ENCODE assay signal across 8 cellular contexts in genomic region chr18:63316612-63317555, GRCh38. TPM values are rescaled to one million over a fixed set of nuclear protein-coding genes. Genes with fewer than 3 reads are reported as not detected.
A peak's percentile ranks its signal among the peaks of the same experiment; 100 is the strongest.
DNase-seq lines count a peak whose midpoint lies in the region; TF ChIP-seq lines count a peak whose summit lies in the region.

No MANE protein-coding gene starts in this region.

- H3K36me3 Mint-ChIP-seq in activated CD4-positive, alpha-beta T cell treated with anti-CD3 and anti-CD28 coated beads, Interleukin-2, amount 10 ng/mL, durations not matched to agents 7 days and 5 days (ENCODE audit: low read depth), result peaks cover 66% of the 10 kb centered on the region

- H3K9me3 Mint-ChIP-seq in activated CD4-positive, alpha-beta T cell treated with anti-CD3 and anti-CD28 coated beads, Interleukin-2, amount 10 ng/mL, durations not matched to agents 7 days and 5 days, result no peaks in the 10 kb centered on the region

- CTCF ChIA-PET in activated CD4-positive, alpha-beta T cell treated with anti-CD3 and anti-CD28 coated beads, Interleukin-2, amount 10 ng/mL, durations not matched to agents 7 days and 5 days (lab: Charles Lee), result interaction anchor here (0.9 to 3.4 kb wide), 25 partner anchors 10 to 301 kb away, joined by 3 to 37 read pairs (median 6); no protein-coding TSS in a partner anchor

- TF ChIP-seq POLR2A in esophagus muscularis mucosa (IDR thresholded peaks at IDR 0.05; ENCODE audit: low read depth), result no peak

- peak overlapping the region; percentile 69 to 92 (median 78) for H3K4me3 ChIP-seq in esophagus muscularis mucosa

- peak overlapping the region; percentile 88 to 93 (median 92) for H3K27ac ChIP-seq in esophagus muscularis mucosa (replicated peaks in 1 of 4)

- no peak for DNase-seq in activated CD4-positive, alpha-beta T cell treated with anti-CD3 and anti-CD28 coated beads, Interleukin-2, amount 10 ng/mL, durations not matched to agents 7 days and 5 days
- no peak for DNase-seq in activated CD4-positive, alpha-beta T cell treated with anti-CD3 and anti-CD28 coated beads for 48 hours
- DNase-seq in NCI-H1105 treated with DMSO at 0.1 percent for 48 hours (lab: John Stamatoyannopoulos, UW) (peak; percentile 36), esophagus muscularis mucosa (ENCODE audit: extremely low spot score) (no peak), superior temporal gyrus (ENCODE audit: extremely low spot score) (peak; percentile 71), SIG-M5 (lab: John Stamatoyannopoulos, UW) (no peak), AML-193 (lab: John Stamatoyannopoulos, UW) (no peak), NCI-H2029 (lab: John Stamatoyannopoulos, UW) (no peak)

- H3K4me3 Mint-ChIP-seq in activated CD4-positive, alpha-beta T cell treated with anti-CD3 and anti-CD28 coated beads, Interleukin-2, amount 10 ng/mL, durations not matched to agents 7 days and 5 days, result peak overlapping the region; percentile 99

- peak overlapping the region; percentile 89 for H3K27ac Mint-ChIP-seq in activated CD4-positive, alpha-beta T cell treated with anti-CD3 and anti-CD28 coated beads, Interleukin-2, amount 10 ng/mL, durations not matched to agents 7 days and 5 days

- H3K9me3 ChIP-seq in esophagus muscularis mucosa, result no peaks in the 10 kb centered on the region

- peaks cover 47% of the 10 kb centered on the region for H3K4me1 Mint-ChIP-seq in activated CD4-positive, alpha-beta T cell treated with anti-CD3 and anti-CD28 coated beads, Interleukin-2, amount 10 ng/mL, durations not matched to agents 7 days and 5 days

- H3K27me3 ChIP-seq in esophagus muscularis mucosa, result peaks cover 0 to 4% (median 0%) of the 10 kb centered on the region in 4 donors

- TF ChIP-seq CTCF in esophagus muscularis mucosa (IDR thresholded peaks at IDR 0.05), result no peak

- POLR2A ChIA-PET in activated CD4-positive, alpha-beta T cell treated with anti-CD3 and anti-CD28 coated beads, Interleukin-2, amount 10 ng/mL, durations not matched to agents 7 days and 5 days (lab: Charles Lee), result interaction anchor here (0.6 kb wide), 1 partner anchor 182 kb away, joined by 3 read pairs; no protein-coding TSS in a partner anchor

- 77% methylated on average over 4 of the region's 4 CpGs for WGBS in esophagus muscularis mucosa

- no peaks in the 10 kb centered on the region for H3K27me3 Mint-ChIP-seq in activated CD4-positive, alpha-beta T cell treated with anti-CD3 and anti-CD28 coated beads, Interleukin-2, amount 10 ng/mL, durations not matched to agents 7 days and 5 days

- H3K36me3 ChIP-seq in esophagus muscularis mucosa, result no peaks in the 10 kb centered on the region

- intact Hi-C loops in esophagus muscularis mucosa (cut with DNase I), result loop anchor here (5.0 kb wide), 2 partner anchors 80 to 160 kb away; no protein-coding TSS in a partner anchor

- H3K4me1 ChIP-seq in esophagus muscularis mucosa, result peaks cover 9 to 77% (median 72%) of the 10 kb centered on the region in 4 donors

- TF ChIP-seq EP300 in esophagus muscularis mucosa (IDR thresholded peaks at IDR 0.05), result no peak

RNA-seq across cellular contexts. Expression of gene BCL2, which starts 2.7 kb away (rescaled TPM):
- 100 to 1,000 TPM; 113 to 119 TPM for total RNA-seq in activated CD4-positive, alpha-beta T cell treated with anti-CD3 and anti-CD28 coated beads, Interleukin-2, amount 10 ng/mL, durations not matched to agents 7 days and 5 days
- total RNA-seq in esophagus muscularis mucosa, result 10 to 100 TPM; 25.2 to 39.0 (median 36.1) TPM

RNA-seq across cellular contexts. Expression of gene KDSR, which starts 50.1 kb away (rescaled TPM):
- 10 to 100 TPM; 56.1 to 56.6 TPM for total RNA-seq in activated CD4-positive, alpha-beta T cell treated with anti-CD3 and anti-CD28 coated beads, Interleukin-2, amount 10 ng/mL, durations not matched to agents 7 days and 5 days
- 10 to 100 TPM; 41.8 to 58.8 (median 49.8) TPM for total RNA-seq in esophagus muscularis mucosa

Comparison
In these comparisons a context has a peak if more than half of its experiments do, and no peak if none do; other contexts are left out.
1. DNase-seq: peak in NCI-H1105 treated with DMSO at 0.1 percent for 48 hours (single experiment) and superior temporal gyrus (single experiment); none in activated CD4-positive, alpha-beta T cell treated with anti-CD3 and anti-CD28 coated beads, Interleukin-2, amount 10 ng/mL, durations not matched to agents 7 days and 5 days (single experiment), activated CD4-positive, alpha-beta T cell treated with anti-CD3 and anti-CD28 coated beads for 48 hours (single experiment), esophagus muscularis mucosa (single experiment), SIG-M5 (single experiment), AML-193 (0 of 2) and NCI-H2029 (single experiment).